In the genomic region with DNA sequence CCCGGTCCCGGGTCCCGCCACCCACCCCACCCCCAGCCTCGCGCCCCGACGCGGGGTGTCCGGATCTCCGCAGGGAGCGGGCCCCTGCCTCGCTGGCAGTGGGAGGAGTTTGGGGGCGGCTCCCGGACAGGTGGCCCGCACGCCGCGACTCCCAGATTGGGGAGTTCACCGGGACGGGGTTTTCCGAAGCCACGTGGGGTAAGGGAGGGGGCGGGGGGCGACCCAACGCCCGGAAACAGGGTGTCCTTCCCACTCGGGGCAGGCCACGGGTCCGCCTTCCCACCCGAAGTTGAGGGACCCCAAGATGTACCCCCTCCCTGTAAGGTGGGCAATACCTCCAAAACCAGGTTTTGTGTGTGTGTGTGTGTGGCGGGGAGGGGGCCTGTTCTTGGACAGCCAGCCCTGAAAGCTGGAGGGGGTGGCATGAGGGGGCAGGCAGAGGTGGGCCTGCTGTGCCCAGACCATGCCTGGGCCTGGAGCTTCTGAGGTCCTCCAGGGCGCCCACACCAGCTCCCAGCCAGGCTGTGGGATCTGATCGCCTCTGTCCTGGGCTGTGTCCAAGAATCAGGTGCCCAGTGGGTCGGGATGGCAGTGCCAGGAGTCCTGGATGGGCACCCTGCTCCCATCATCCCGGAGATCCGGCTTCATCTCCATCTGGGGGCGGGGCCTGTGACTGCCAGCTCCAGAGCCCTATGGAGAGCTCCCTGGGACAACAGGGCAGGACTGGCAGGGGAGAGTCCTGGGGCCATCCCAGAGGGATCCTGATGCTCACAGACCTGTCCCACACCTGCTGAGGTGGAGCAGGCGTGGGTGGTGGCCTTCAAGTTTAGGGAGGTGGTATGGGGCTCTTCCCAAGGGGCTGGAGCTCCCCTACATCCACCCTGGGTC, we compare ENCODE assay signal across 9 cellular contexts. TPM values are rescaled to one million over a fixed set of nuclear protein-coding genes. Genes with fewer than 3 reads are reported as not detected.
A peak's percentile ranks its signal among the peaks of the same experiment; 100 is the strongest.
DNase-seq lines count a peak whose midpoint lies in the region; TF ChIP-seq lines count a peak whose summit lies in the region.
"Had no signal": no experiment of that assay in that cellular context is flagged by ENCODE, and none has a peak within 500 bp of the region (broad histone marks: within the 10 kb centered on the region; RNA-seq: fewer than 3 reads in every experiment).

No MANE protein-coding gene starts in this region.

- H3K4me1 ChIP-seq in fibroblast of lung (ENCODE audit: control insufficient read depth, extremely low read depth, insufficient read depth, low read length) (peaks cover 8% of the 10 kb centered on the region), thyroid gland (peaks cover 9 to 27% of the 10 kb centered on the region in 2 donors)

- WGBS in thyroid gland, 2 donors, result 44% methylated on average over 7 of the region's 38 CpGs; no CpG with 5 or more reads in 1 of the 2 donors

- no peak overlapping the region for H3K27ac ChIP-seq in fibroblast of lung (ENCODE audit: insufficient read depth, low read length)
- H3K27ac ChIP-seq in thyroid gland, result peak overlapping the region; percentile 6 to 83 (median 54)

- H3K79me2 ChIP-seq in fibroblast of lung (ENCODE audit: control insufficient read depth, insufficient read depth, low read length), result no peaks in the 10 kb centered on the region

- H3K4me3 ChIP-seq in fibroblast of lung (replicated peaks in 1 of 4; ENCODE audit: control extremely low read depth in 1 of 4, insufficient read depth in 1 of 4, low read depth in 3 of 4, low read length in 4 of 4) (peak overlapping the region; percentile 37 to 64 (median 42)), thyroid gland (replicated peaks in 1 of 3) (peak overlapping the region; percentile 18 to 90 (median 66))

- H3K36me3 ChIP-seq in fibroblast of lung (ENCODE audit: control insufficient read depth, insufficient read depth, low read length), result no peaks in the 10 kb centered on the region
- H3K36me3 ChIP-seq in thyroid gland, result peaks cover 0 to 17% of the 10 kb centered on the region in 2 donors

- POLR2A ChIA-PET in HEK293T (lab: Yijun Ruan, JAX), result interaction anchor here (0.9 to 4.0 kb wide), 5 partner anchors 12 to 56 kb away, joined by 4 to 31 read pairs (median 5); a partner anchor contains a TSS

- intact Hi-C loops in thyroid gland (cut with DNase I), result no loop called here

- no peaks in the 10 kb centered on the region for H4K20me1 ChIP-seq in fibroblast of lung (ENCODE audit: control insufficient read depth, extremely low read depth, insufficient read depth, low read length)

- H3K27ac Mint-ChIP-seq in nephron progenitor cell, result no peak overlapping the region

- no peaks in the 10 kb centered on the region for H3K9me3 Mint-ChIP-seq in nephron progenitor cell

- H3K4me2 ChIP-seq in fibroblast of lung (ENCODE audit: extremely low read depth, insufficient read depth, low read length), result peak overlapping the region; percentile 59

- peaks cover 6% of the 10 kb centered on the region for H3K27me3 Mint-ChIP-seq in nephron progenitor cell (ENCODE audit: low read depth, poor library complexity)

- H3K27me3 ChIP-seq in fibroblast of lung (ENCODE audit: control insufficient read depth, insufficient read depth, low read length) (no peaks in the 10 kb centered on the region), thyroid gland (no peaks in the 10 kb centered on the region)

- H3K36me3 Mint-ChIP-seq in nephron progenitor cell (ENCODE audit: low read depth), result peaks cover 10% of the 10 kb centered on the region

- H3K9me3 ChIP-seq in fibroblast of lung (ENCODE audit: control insufficient read depth, insufficient read depth, low read depth, low read length) (no peaks in the 10 kb centered on the region), thyroid gland (no peaks in the 10 kb centered on the region)

- peak overlapping the region; percentile 28 for H3K4me3 Mint-ChIP-seq in nephron progenitor cell

- TF ChIP-seq POLR2A in thyroid gland (IDR thresholded peaks at IDR 0.05), result no peak

- no peak for TF ChIP-seq CTCF in fibroblast of lung (conservative IDR thresholded peaks at IDR 0.05 in 1 of 2, IDR thresholded peaks at IDR 0.05 in 1 of 2; ENCODE audit: low read depth in 1 of 2, low read length in 2 of 2)
- no peak for TF ChIP-seq CTCF in nephron progenitor cell (IDR thresholded peaks at IDR 0.05)
- no peak for TF ChIP-seq CTCF in thyroid gland (IDR thresholded peaks at IDR 0.05)

- H3K9ac ChIP-seq in fibroblast of lung (ENCODE audit: insufficient read depth, low read length), result peak overlapping the region; percentile 23

- H3K4me1 Mint-ChIP-seq in nephron progenitor cell, result peaks cover 12% of the 10 kb centered on the region

- CTCF ChIA-PET in HEK293T (lab: Yijun Ruan, JAX), result no interaction called here

- DNase-seq in ELF-1 (ENCODE audit: low read depth, low spot score), result peak; percentile 52
- DNase-seq in HEK293T (ENCODE audit: extremely low spot score), result peak; percentile 53
- DNase-seq in NCI-H526 treated with DMSO at 0.1 percent for 48 hours (lab: John Stamatoyannopoulos, UW), result peak; percentile 25
- DNase-seq in activated T-helper 1 cell treated with Interleukin-2 at 50 U/mL for 16 hours (ENCODE audit: low read depth), result peak; percentile 41
- peak in 1 of 2 donors; percentile 43 for DNase-seq in fibroblast of lung (ENCODE audit: low read depth in 2 of 2)
- peak; percentile 44 for DNase-seq in nephron progenitor cell
- DNase-seq in thyroid gland, result peak; percentile 84
- no peak for DNase-seq in OCI-M2 (lab: John Stamatoyannopoulos, UW; ENCODE audit: unreplicated experiment)

- H2AFZ ChIP-seq in fibroblast of lung (ENCODE audit: low read length), result no peak overlapping the region

TF ChIP-seq in HEK293T, 16 proteins besides CTCF, POLR2A, EP300 and RAD21:
- TF ChIP-seq FOXK2 (IDR thresholded peaks at IDR 0.05), result no peak
- TF ChIP-seq, protein P1, sequence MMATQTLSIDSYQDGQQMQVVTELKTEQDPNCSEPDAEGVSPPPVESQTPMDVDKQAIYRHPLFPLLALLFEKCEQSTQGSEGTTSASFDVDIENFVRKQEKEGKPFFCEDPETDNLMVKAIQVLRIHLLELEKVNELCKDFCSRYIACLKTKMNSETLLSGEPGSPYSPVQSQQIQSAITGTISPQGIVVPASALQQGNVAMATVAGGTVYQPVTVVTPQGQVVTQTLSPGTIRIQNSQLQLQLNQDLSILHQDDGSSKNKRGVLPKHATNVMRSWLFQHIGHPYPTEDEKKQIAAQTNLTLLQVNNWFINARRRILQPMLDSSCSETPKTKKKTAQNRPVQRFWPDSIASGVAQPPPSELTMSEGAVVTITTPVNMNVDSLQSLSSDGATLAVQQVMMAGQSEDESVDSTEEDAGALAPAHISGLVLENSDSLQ (IDR thresholded peaks at IDR 0.05), result peak; percentile 91
- no peak for TF ChIP-seq FOXA1 (IDR thresholded peaks at IDR 0.05)

RNA-seq across cellular contexts. Expression of a gene that starts 0.8 kb away (rescaled TPM):
- total RNA-seq in fibroblast of lung, result 9.5 and 15.5 TPM in 2 replicates
- 23.8 and 25.0 TPM in 2 replicates for polyA plus RNA-seq in fibroblast of lung
- polyA plus RNA-seq in fibroblast of lung (2012), result 25.2 and 27.5 TPM in 2 replicates
- 57.1 and 67.4 TPM in 2 replicates for polyA minus RNA-seq in fibroblast of lung (ENCODE audit: low replicate concordance)
- total RNA-seq in thyroid gland, result 10 to 100 TPM; 47.9 to 83.8 (median 70.7) TPM

RNA-seq across cellular contexts. Expression of a gene that starts 17.7 kb away (rescaled TPM):
- total RNA-seq in fibroblast of lung (7.7 and 69.2 TPM in 2 replicates), thyroid gland (1 to 10 TPM; 1.1 to 2.7 (median 1.9) TPM)
- polyA plus RNA-seq in fibroblast of lung, result 40.6 and 138 TPM in 2 replicates
- polyA plus RNA-seq in fibroblast of lung (2012), result 52.7 and 151 TPM in 2 replicates
- polyA minus RNA-seq in fibroblast of lung (ENCODE audit: low replicate concordance), result 125 and 169 TPM in 2 replicates

RNA-seq across cellular contexts. Expression of a gene that starts 18.0 kb away (rescaled TPM):
- total RNA-seq in fibroblast of lung, result 24.1 and 29.2 TPM in 2 replicates
- polyA plus RNA-seq in fibroblast of lung, result 20.9 and 28.1 TPM in 2 replicates
- 24.8 and 38.7 TPM in 2 replicates for polyA plus RNA-seq in fibroblast of lung (2012)
- 25.2 and 49.0 TPM in 2 replicates for polyA minus RNA-seq in fibroblast of lung (ENCODE audit: low replicate concordance)
- total RNA-seq in thyroid gland, result 10 to 100 TPM; 21.3 to 36.9 (median 33.5) TPM

RNA-seq across cellular contexts. Expression of a gene that starts 23.0 kb away (rescaled TPM):
- not detected in 2 replicates for total RNA-seq in fibroblast of lung
- not detected in 2 replicates for polyA plus RNA-seq in fibroblast of lung
- polyA plus RNA-seq in fibroblast of lung (2012), result not detected in 2 replicates
- polyA minus RNA-seq in fibroblast of lung (ENCODE audit: low replicate concordance), result not detected in 2 replicates
- total RNA-seq in thyroid gland, result not detected
- total RNA-seq: glomerular endothelial cell had no signal

RNA-seq across cellular contexts. Expression of a gene that starts 38.6 kb away (rescaled TPM):
- total RNA-seq in fibroblast of lung, result not detected in 2 replicates
- polyA plus RNA-seq in fibroblast of lung, result 0.02 TPM in 1 of 2 replicates, not detected in the other
- not detected in 2 replicates for polyA plus RNA-seq in fibroblast of lung (2012)
- polyA minus RNA-seq in fibroblast of lung (ENCODE audit: low replicate concordance), result not detected in 2 replicates
- total RNA-seq in thyroid gland, result 1 to 10 TPM; 1.4 to 4.7 (median 1.9) TPM
